26 cellular contexts compared by ENCODE assay signal in genomic region chr12:127552838-127553237, GRCh38.
"Had no signal": no experiment of that assay in that cellular context is flagged by ENCODE, and none has a peak within 500 bp of the region (broad histone marks: within the 10 kb centered on the region; RNA-seq: fewer than 3 reads in every experiment).

No MANE protein-coding gene starts in this region.

- FAIRE-seq: urothelium cell line had no signal

- ATAC-seq: stimulated activated effector memory CD8-positive, alpha-beta T cell treated with anti-CD3 and anti-CD28 coated beads, Interleukin-12 subunit alpha, Interleukin-12 subunit beta, amount 100 ng/mL, for 72 hours; stimulated activated memory B cell treated with anti-CD40 and anti-IgM and Interleukin-4, amounts not matched to agents 10 μg/mL and 1 μg/mL and 100 μg/mL, for 72 hours; stimulated activated naive B cell treated with anti-CD40 and anti-IgM and Interleukin-4, amounts not matched to agents 10 μg/mL and 1 μg/mL and 100 μg/mL, for 72 hours; stimulated activated naive CD8-positive, alpha-beta T cell treated with anti-CD3 and anti-CD28 coated beads, Interleukin-15, amount 100 ng/mL, for 72 hours; stimulated activated naive CD8-positive, alpha-beta T cell treated with anti-CD3 and anti-CD28 coated beads, Interleukin-15, Interleukin-2, amounts not matched to agents 100 U/mL and 50 U/mL, for 24 hours; upper lobe of right lung had no signal

- H3K36me3 ChIP-seq: stomach, thoracic aorta, thyroid gland, tibial artery, tibial nerve, transverse colon, upper lobe of left lung, upper lobe of right lung, uterus, vagina had no signal

- DNase-seq: stimulated activated CD4-positive, alpha-beta T cell treated with anti-CD3 and anti-CD28 coated beads, Interleukin-2, amount 100 ng/mL, for 48 hours; stimulated activated CD4-positive, alpha-beta T cell treated with anti-CD3 and anti-CD28 coated beads, Interleukin-4, amount 100 ng/mL, for 1 hour; stimulated activated CD4-positive, alpha-beta T cell treated with anti-CD3 and anti-CD28 coated beads, Interleukin-4, amount 100 ng/mL, for 24 hours; stimulated activated CD4-positive, alpha-beta T cell treated with anti-CD3 and anti-CD28 coated beads, Interleukin-4, amount 100 ng/mL, for 4 hours; stimulated activated CD8-positive, alpha-beta memory T cell treated with anti-CD3 and anti-CD28 coated beads, Interleukin-4, amount 100 ng/mL, for 48 hours; stimulated activated naive B cell treated with anti-CD40 and anti-IgM and Interleukin-4, amounts not matched to agents 10 μg/mL and 1 μg/mL and 100 μg/mL, for 72 hours; stimulated activated naive CD4-positive, alpha-beta T cell; stimulated activated naive CD4-positive, alpha-beta T cell treated with Interleukin-2 at 50 U/mL for 16 hours; stimulated activated naive CD8-positive, alpha-beta T cell treated with anti-CD3 and anti-CD28 coated beads, Interleukin-15, amount 100 ng/mL, for 72 hours; stimulated activated naive CD8-positive, alpha-beta T cell treated with anti-CD3 and anti-CD28 coated beads, Interleukin-15, Interleukin-2, amounts not matched to agents 100 U/mL and 50 U/mL, for 24 hours; stomach; substantia nigra; testis; thyroid gland; tibial artery; transverse colon; trophoblast cell; upper lobe of left lung; upper lobe of right lung; uterus had no signal

- H3K4me1 ChIP-seq: stomach, testis, thyroid gland, tibial artery, tibial nerve, transverse colon, upper lobe of left lung, upper lobe of right lung, uterus, vagina had no signal

- H3K4me3 ChIP-seq: stomach, testis, thoracic aorta, thyroid gland, tibial artery, tibial nerve, transverse colon, upper lobe of left lung, upper lobe of right lung, uterus, vagina had no signal

- H3K9me3 ChIP-seq: testis, thoracic aorta, thyroid gland, tibial artery, transverse colon, upper lobe of left lung, upper lobe of right lung, uterus, vagina had no signal

- H3K27ac ChIP-seq: stomach, testis, thoracic aorta, thyroid gland, tibial artery, tibial nerve, transverse colon, upper lobe of left lung, upper lobe of right lung, uterus, vagina had no signal

- H3K27me3 ChIP-seq: stomach, testis, thyroid gland, tibial artery, tibial nerve, transverse colon, upper lobe of left lung, upper lobe of right lung, uterus, vagina had no signal
